ENCODE assay signal across 19 cellular contexts in genomic region chr11:2590131-2590950, GRCh38.
DNase-seq lines count a peak whose midpoint lies in the region; ATAC-seq, FAIRE-seq and TF ChIP-seq lines count a peak whose summit lies in the region.
"Had no signal": no experiment of that assay in that cellular context is flagged by ENCODE, and none has a peak within 500 bp of the region (broad histone marks: within the 10 kb centered on the region; RNA-seq: fewer than 3 reads in every experiment).

No MANE protein-coding gene starts in this region.

- H3K4me3 Mint-ChIP-seq in activated naive CD8-positive, alpha-beta T cell treated with anti-CD3 and anti-CD28 coated beads, Interleukin-2, amount 50 U/mL, for 24 hours: no peak overlapping the region
- H3K4me3 Mint-ChIP-seq: activated naive CD8-positive, alpha-beta T cell treated with anti-CD3 and anti-CD28 coated beads, Interleukin-2, amount 10 ng/mL, durations not matched to agents 7 days and 5 days; activated T-cell treated with anti-CD3 and anti-CD28 coated beads, Interleukin-2, amount 50 U/mL, for 72 hours; CD4-positive, alpha-beta memory T cell; nephron progenitor cell had no signal

- no peak overlapping the region for H3K4me3 ChIP-seq in mucosa of descending colon

- DNase-seq in cardiac septum (ENCODE audit: low spot score) (peak; percentile 61), left ventricle myocardium superior (no peak), HuH-7 (ENCODE audit: low spot score) (peak; percentile 3), mucosa of descending colon (peak in 2 of 3 donors; percentile 8 to 36), urothelium cell line (ENCODE audit: low spot score) (peak; percentile 0)
- DNase-seq in activated naive CD8-positive, alpha-beta T cell treated with anti-CD3 and anti-CD28 coated beads, Interleukin-2, amount 50 U/mL, for 24 hours: no peak
- DNase-seq: activated CD4-positive, alpha-beta T cell treated with anti-CD3 and anti-CD28 coated beads, Interleukin-2, amount 50 U/mL, for 4 hours; activated T-cell treated with anti-CD3 and anti-CD28 coated beads, Interleukin-2, amount 50 U/mL, for 72 hours; brain microvascular endothelial cell; CD4-positive, alpha-beta memory T cell; DMS79; foreskin fibroblast; NCI-H1048; NCI-H2107; NCI-H524; nephron progenitor cell had no signal

- no peaks in the 10 kb centered on the region for H3K36me3 ChIP-seq in mucosa of descending colon (ENCODE audit: low read depth)
- H3K36me3 ChIP-seq: brain microvascular endothelial cell had no signal

- ATAC-seq in left ventricle myocardium superior (no peak), mucosa of descending colon (no peak), HG03196 (IDR thresholded peaks at IDR 0.05; ENCODE audit: unreplicated experiment) (no peak), HG03520 (IDR thresholded peaks at IDR 0.05; ENCODE audit: unreplicated experiment) (no peak)
- no peak for ATAC-seq in activated naive CD8-positive, alpha-beta T cell treated with anti-CD3 and anti-CD28 coated beads, Interleukin-2, amount 50 U/mL, for 24 hours
- ATAC-seq: activated T-cell treated with anti-CD3 and anti-CD28 coated beads, Interleukin-2, amount 50 U/mL, for 72 hours had no signal

- no peak for FAIRE-seq in urothelium cell line (lab: Jason Lieb, UNC)

- H3K27ac Mint-ChIP-seq in activated naive CD8-positive, alpha-beta T cell treated with anti-CD3 and anti-CD28 coated beads, Interleukin-2, amount 50 U/mL, for 24 hours: no peak overlapping the region
- H3K27ac Mint-ChIP-seq: activated naive CD8-positive, alpha-beta T cell treated with anti-CD3 and anti-CD28 coated beads, Interleukin-2, amount 10 ng/mL, durations not matched to agents 7 days and 5 days; activated T-cell treated with anti-CD3 and anti-CD28 coated beads, Interleukin-2, amount 50 U/mL, for 72 hours; CD4-positive, alpha-beta memory T cell; nephron progenitor cell had no signal

- H3K9me3 Mint-ChIP-seq in activated naive CD8-positive, alpha-beta T cell treated with anti-CD3 and anti-CD28 coated beads, Interleukin-2, amount 50 U/mL, for 24 hours: no peaks in the 10 kb centered on the region

- H3K4me1 ChIP-seq in mucosa of descending colon (ENCODE audit: low read depth): no peaks in the 10 kb centered on the region

- no peak for TF ChIP-seq CTCF in mucosa of descending colon (IDR thresholded peaks at IDR 0.05)

- intact Hi-C loops in cardiac septum (cut with DNase I) (no loop called here), left ventricle myocardium superior (cut with micrococcal nuclease) (no loop called here), mucosa of descending colon (cut with DNase I, micrococcal nuclease) (no loop called here)

- H3K4me1 Mint-ChIP-seq in activated naive CD8-positive, alpha-beta T cell treated with anti-CD3 and anti-CD28 coated beads, Interleukin-2, amount 50 U/mL, for 24 hours: no peaks in the 10 kb centered on the region
- H3K4me1 Mint-ChIP-seq: activated naive CD8-positive, alpha-beta T cell treated with anti-CD3 and anti-CD28 coated beads, Interleukin-2, amount 10 ng/mL, durations not matched to agents 7 days and 5 days had no signal

- peaks cover 4% of the 10 kb centered on the region for H3K36me3 Mint-ChIP-seq in activated naive CD8-positive, alpha-beta T cell treated with anti-CD3 and anti-CD28 coated beads, Interleukin-2, amount 50 U/mL, for 24 hours (ENCODE audit: low read depth)

- H3K27me3 Mint-ChIP-seq in activated naive CD8-positive, alpha-beta T cell treated with anti-CD3 and anti-CD28 coated beads, Interleukin-2, amount 50 U/mL, for 24 hours: no peaks in the 10 kb centered on the region
- H3K27me3 Mint-ChIP-seq: activated naive CD8-positive, alpha-beta T cell treated with anti-CD3 and anti-CD28 coated beads, Interleukin-2, amount 10 ng/mL, durations not matched to agents 7 days and 5 days; CD4-positive, alpha-beta memory T cell had no signal

- H3K9me3 ChIP-seq in mucosa of descending colon: no peaks in the 10 kb centered on the region

Comparison
In these comparisons a context has a peak if more than half of its experiments do, and no peak if none do; other contexts are left out.
1. DNase-seq: peak in cardiac septum (single experiment), HuH-7 (single experiment), mucosa of descending colon (2 of 3) and urothelium cell line (single experiment); none in left ventricle myocardium superior (single experiment) and activated naive CD8-positive, alpha-beta T cell treated with anti-CD3 and anti-CD28 coated beads, Interleukin-2, amount 50 U/mL, for 24 hours (single experiment).